In genomic region chr5:143142596-143143435, GRCh38 we compare ENCODE assay signal across 10 cellular contexts.
DNase-seq lines count a peak whose midpoint lies in the region; ATAC-seq, FAIRE-seq and TF ChIP-seq lines count a peak whose summit lies in the region.
"Had no signal": no experiment of that assay in that cellular context is flagged by ENCODE, and none has a peak within 500 bp of the region (broad histone marks: within the 10 kb centered on the region; RNA-seq: fewer than 3 reads in every experiment).

No MANE protein-coding gene starts in this region.

- H3K9ac ChIP-seq in HepG2 (ENCODE audit: insufficient read depth, low read depth, low read length): no peak overlapping the region
- H3K9ac ChIP-seq in mammary epithelial cell (ENCODE audit: insufficient read depth, low read length): peak overlapping the region; percentile 82
- peak overlapping the region; percentile 77 for H3K9ac ChIP-seq in mesenchymal stem cell (ENCODE audit: low read length)

- TF ChIP-seq CTCF in right lobe of liver (IDR thresholded peaks at IDR 0.05): no peak
- TF ChIP-seq CTCF in HepG2 (CRISPR knock-in tag; IDR thresholded peaks at IDR 0.05): no peak
- no peak for TF ChIP-seq CTCF in mammary epithelial cell (conservative IDR thresholded peaks at IDR 0.05 in 1 of 2, IDR thresholded peaks at IDR 0.05 in 1 of 2; ENCODE audit: extremely low read depth in 1 of 2, insufficient read depth in 1 of 2, low read depth in 1 of 2, low read length in 2 of 2)
- TF ChIP-seq CTCF in lower lobe of right lung (IDR thresholded peaks at IDR 0.05): no peak

- POLR2A ChIA-PET in HepG2 (lab: Yijun Ruan, JAX): interaction anchor here (0.6 kb wide), 1 partner anchor 61 kb away, joined by 3 read pairs; no protein-coding TSS in a partner anchor

- no peak overlapping the region for H3K14ac ChIP-seq in mesenchymal stem cell (ENCODE audit: low read length in 2 of 2)

- no peak for TF ChIP-seq RAD21 in HepG2 (CRISPR knock-in tag; IDR thresholded peaks at IDR 0.05)

- H3K79me2 ChIP-seq in HepG2 (ENCODE audit: insufficient read depth, low read length) (no peaks in the 10 kb centered on the region), mammary epithelial cell (ENCODE audit: insufficient read depth, low read length) (no peaks in the 10 kb centered on the region)

- no peak overlapping the region for H4K8ac ChIP-seq in mesenchymal stem cell (ENCODE audit: low read length)

- H3K79me1 ChIP-seq in mesenchymal stem cell (replicated peaks; ENCODE audit: low read length, poor library complexity, severe bottlenecking): peaks cover 3% of the 10 kb centered on the region

- peak overlapping the region in 1 of 2 experiments; percentile 40 for H3K18ac ChIP-seq in mesenchymal stem cell (ENCODE audit: low read depth in 1 of 2, low read length in 2 of 2)

- H3K23ac ChIP-seq in mesenchymal stem cell (ENCODE audit: low read length in 2 of 2): no peak overlapping the region

- H3K4me1 ChIP-seq in right lobe of liver (peaks cover 0 to 19% (median 0%) of the 10 kb centered on the region in 4 donors), HepG2 (ENCODE audit: insufficient read depth, low read length) (no peaks in the 10 kb centered on the region), mammary epithelial cell (ENCODE audit: insufficient read depth, low read length) (peaks cover 39% of the 10 kb centered on the region), mesenchymal stem cell (ENCODE audit: control insufficient read depth, insufficient read depth, low read depth, low read length) (peaks cover 3% of the 10 kb centered on the region), lower lobe of right lung (peaks cover 17% of the 10 kb centered on the region)

- TF ChIP-seq EP300 in HepG2 (IDR thresholded peaks at IDR 0.05; ENCODE audit: low read depth in 2 of 2, low read length in 2 of 2) (no peak), HepG2 (CRISPR knock-in tag; IDR thresholded peaks at IDR 0.05; ENCODE audit: borderline replicate concordance) (no peak)

- H3K4ac ChIP-seq in mesenchymal stem cell (ENCODE audit: low read depth in 1 of 2, low read length in 2 of 2): no peak overlapping the region

- ATAC-seq in right lobe of liver: peak in 3 of 4 donors; percentile 58 to 74 (median 69)
- no peak for ATAC-seq in HepG2
- no peak for ATAC-seq in lower lobe of right lung
- ATAC-seq in GM18511 (IDR thresholded peaks at IDR 0.05; ENCODE audit: unreplicated experiment): no peak
- no peak for ATAC-seq in GM18873 (IDR thresholded peaks at IDR 0.05; ENCODE audit: low FRiP score, unreplicated experiment)
- ATAC-seq: activated T-helper 17 cell treated with anti-CD3 and anti-CD28 coated beads, Interleukin-2, amount 50 U/mL, for 72 hours had no signal

- H3K4me3 ChIP-seq in right lobe of liver (no peak overlapping the region), HepG2 (replicated peaks in 1 of 3; ENCODE audit: insufficient read depth in 1 of 3, low read depth in 2 of 3, low read length in 3 of 3) (no peak overlapping the region), mammary epithelial cell (replicated peaks in 1 of 3; ENCODE audit: insufficient read depth in 1 of 3, low read depth in 2 of 3, low read length in 3 of 3) (peak overlapping the region in 2 of 3 experiments; percentile 10 to 17), mesenchymal stem cell (ENCODE audit: insufficient read depth in 1 of 2, low read depth in 1 of 2, low read length in 2 of 2) (no peak overlapping the region), lower lobe of right lung (no peak overlapping the region)

- no peak for TF ChIP-seq POLR2A in right lobe of liver (IDR thresholded peaks at IDR 0.05)
- TF ChIP-seq POLR2A in HepG2 (IDR thresholded peaks at IDR 0.05; ENCODE audit: insufficient read depth in 1 of 2, low read depth in 2 of 2, low read length in 2 of 2): no peak

- dilution Hi-C loops in mammary epithelial cell (cut with HindIII; ENCODE audit: low sequenced_read_pairs): no loop called here

- in situ Hi-C loops in HepG2 (cut with HindIII; ENCODE audit: extremely low pct_ligation_motif_present, low pct_unique_long_range_greater_than_20kb) (no loop called here), mammary epithelial cell (cut with MboI; ENCODE audit: low sequenced_read_pairs in 2 of 2) (no loop called here)

- no peak overlapping the region for H2BK120ac ChIP-seq in mesenchymal stem cell (ENCODE audit: low read depth, low read length)

- H4K20me1 ChIP-seq in HepG2 (ENCODE audit: insufficient read depth, low read length) (no peaks in the 10 kb centered on the region), mammary epithelial cell (ENCODE audit: insufficient read depth, low read length) (no peaks in the 10 kb centered on the region)

- H2BK5ac ChIP-seq in mesenchymal stem cell (ENCODE audit: low read depth, low read length, poor library complexity, severe bottlenecking): no peak overlapping the region

- no TSS peak for BruUV-seq in HepG2 (replicated peaks; lab: Mats Ljungman, UMichigan)
- no TSS peak for BruUV-seq in mammary epithelial cell (replicated peaks; lab: Mats Ljungman, UMichigan)

- WGBS in right lobe of liver (ENCODE audit: insufficient coverage, low coverage, low lambda C conversion rate, missing lambda C conversion rate): 33% methylated on average over 6 of the region's 8 CpGs
- 96% methylated on average over 7 of the region's 8 CpGs for WGBS in HepG2 (ENCODE audit: low lambda C conversion rate)
- WGBS in mammary epithelial cell (ENCODE audit: low coverage, missing lambda C conversion rate): 0% methylated on average over 8 of the region's 8 CpGs
- 84% methylated on average over 8 of the region's 8 CpGs for WGBS in mesenchymal stem cell

- H2AK5ac ChIP-seq in mesenchymal stem cell (ENCODE audit: low read length, severe bottlenecking): no peak overlapping the region

- FAIRE-seq in HepG2 (lab: Jason Lieb, UNC): no peak

- no peak overlapping the region for H3K27ac ChIP-seq in right lobe of liver
- no peak overlapping the region for H3K27ac ChIP-seq in HepG2 (ENCODE audit: extremely low read length, insufficient read depth, low read length)
- peak overlapping the region; percentile 98 for H3K27ac ChIP-seq in mammary epithelial cell (ENCODE audit: insufficient read depth, low read depth, low read length)
- no peak overlapping the region for H3K27ac ChIP-seq in mesenchymal stem cell (ENCODE audit: low read length, poor library complexity, severe bottlenecking)
- no peak overlapping the region for H3K27ac ChIP-seq in lower lobe of right lung

- H3K4me2 ChIP-seq in HepG2 (ENCODE audit: low read depth, low read length): no peak overlapping the region
- H3K4me2 ChIP-seq in mammary epithelial cell (ENCODE audit: insufficient read depth, low read depth, low read length): peak overlapping the region; percentile 82
- no peak overlapping the region for H3K4me2 ChIP-seq in mesenchymal stem cell (ENCODE audit: low read length, poor library complexity, severe bottlenecking)

- H3K27me3 ChIP-seq in right lobe of liver (no peaks in the 10 kb centered on the region), HepG2 (ENCODE audit: control insufficient read depth in 1 of 2, insufficient read depth in 2 of 2, low read length in 2 of 2) (no peaks in the 10 kb centered on the region), mammary epithelial cell (ENCODE audit: insufficient read depth, low read length) (no peaks in the 10 kb centered on the region), mesenchymal stem cell (ENCODE audit: control insufficient read depth in 1 of 2, insufficient read depth in 1 of 2, low read length in 2 of 2) (no peaks in the 10 kb centered on the region), lower lobe of right lung (ENCODE audit: low read depth) (no peaks in the 10 kb centered on the region)

- peak overlapping the region in 1 of 2 experiments; percentile 32 for H2BK12ac ChIP-seq in mesenchymal stem cell (ENCODE audit: low read length in 2 of 2)

- no peak overlapping the region for H2BK15ac ChIP-seq in mesenchymal stem cell (ENCODE audit: low read depth, poor library complexity, severe bottlenecking)

- H2AFZ ChIP-seq in HepG2 (ENCODE audit: low read length) (no peak overlapping the region), mammary epithelial cell (ENCODE audit: low read depth, low read length) (peak overlapping the region; percentile 66), mesenchymal stem cell (ENCODE audit: low read depth, low read length) (no peak overlapping the region)

- H4K91ac ChIP-seq in mesenchymal stem cell (ENCODE audit: low read length): no peak overlapping the region

- CTCF ChIA-PET in HepG2 (lab: Yijun Ruan, JAX; ENCODE audit: low intra/inter-chr PET ratio, low total read pairs): no interaction called here
- CTCF ChIA-PET in mammary epithelial cell (lab: Charles Lee; ENCODE audit: low non-redundant PET): interaction anchor here (0.6 kb wide), 1 partner anchor 185 kb away, joined by 3 read pairs; no protein-coding TSS in a partner anchor

- no peaks in the 10 kb centered on the region for H3K9me3 ChIP-seq in right lobe of liver
- H3K9me3 ChIP-seq in HepG2 (ENCODE audit: low read length): no peaks in the 10 kb centered on the region
- H3K9me3 ChIP-seq in mammary epithelial cell (replicated peaks; ENCODE audit: insufficient read depth, low read length): no peaks in the 10 kb centered on the region
- H3K9me3 ChIP-seq in mesenchymal stem cell (ENCODE audit: control insufficient read depth, low read length): no peaks in the 10 kb centered on the region
- no peaks in the 10 kb centered on the region for H3K9me3 ChIP-seq in lower lobe of right lung

- DNase-seq in right lobe of liver: peak; percentile 38 to 59 (median 56)
- DNase-seq in HepG2 (ENCODE audit: low spot score): no peak
- DNase-seq in mammary epithelial cell: peak; percentile 93
- DNase-seq in mesenchymal stem cell: peak; percentile 85
- no peak for DNase-seq in lower lobe of right lung
- DNase-seq in retina: no peak
- DNase-seq: ACHN had no signal

- intact Hi-C loops in right lobe of liver (cut with DNase I): no loop called here
- intact Hi-C loops in HepG2 (cut with micrococcal nuclease; ENCODE audit: unreplicated experiment): no loop called here
- intact Hi-C loops in mammary epithelial cell (cut with micrococcal nuclease): loop anchor here (1.0 kb wide), 1 partner anchor 49 kb away; no protein-coding TSS in a partner anchor
- intact Hi-C loops in lower lobe of right lung (cut with DNase I): no loop called here

- H3K36me3 ChIP-seq in right lobe of liver: no peaks in the 10 kb centered on the region
- H3K36me3 ChIP-seq in HepG2 (replicated peaks in 1 of 2; ENCODE audit: control insufficient read depth in 1 of 2, insufficient read depth in 2 of 2, low read length in 2 of 2): peaks cover 2 to 21% of the 10 kb centered on the region in 2 experiments; a peak in 4 of 5 replicates
- H3K36me3 ChIP-seq in mammary epithelial cell (ENCODE audit: insufficient read depth, low read length): no peaks in the 10 kb centered on the region
- H3K36me3 ChIP-seq in mesenchymal stem cell (ENCODE audit: control insufficient read depth in 1 of 2, insufficient read depth in 2 of 2, low read depth in 1 of 2, low read length in 2 of 2): no peaks in the 10 kb centered on the region
- peaks cover 7% of the 10 kb centered on the region for H3K36me3 ChIP-seq in lower lobe of right lung

TF ChIP-seq in HepG2, 621 proteins besides CTCF, POLR2A, EP300 and RAD21 (continues in another document):
- TF ChIP-seq SKI (IDR thresholded peaks at IDR 0.05; ENCODE audit: partially characterized antibody): no peak
- no peak for TF ChIP-seq POLR2G (IDR thresholded peaks at IDR 0.05; ENCODE audit: low read depth, low read length)
- no peak for TF ChIP-seq SNAI1 (CRISPR knock-in tag; IDR thresholded peaks at IDR 0.05; ENCODE audit: borderline replicate concordance)
- no peak for TF ChIP-seq ZNF329 (CRISPR knock-in tag; IDR thresholded peaks at IDR 0.05; ENCODE audit: low read depth)

Comparison
In these comparisons a context has a peak if more than half of its experiments do, and no peak if none do; other contexts are left out.
1. ATAC-seq: peak in right lobe of liver (3 of 4); none in HepG2 (single experiment), lower lobe of right lung (0 of 2), GM18511 (single experiment) and GM18873 (single experiment).
2. DNase-seq: peak in right lobe of liver (3 of 3), mammary epithelial cell (single experiment) and mesenchymal stem cell (single experiment); none in HepG2 (single experiment), lower lobe of right lung (single experiment) and retina (single experiment).
3. H3K4me3 ChIP-seq: peak in mammary epithelial cell (2 of 3); none in right lobe of liver (0 of 3), HepG2 (0 of 3), mesenchymal stem cell (0 of 2) and lower lobe of right lung (single experiment).